13 cellular contexts compared by ENCODE assay signal in the genomic region with DNA sequence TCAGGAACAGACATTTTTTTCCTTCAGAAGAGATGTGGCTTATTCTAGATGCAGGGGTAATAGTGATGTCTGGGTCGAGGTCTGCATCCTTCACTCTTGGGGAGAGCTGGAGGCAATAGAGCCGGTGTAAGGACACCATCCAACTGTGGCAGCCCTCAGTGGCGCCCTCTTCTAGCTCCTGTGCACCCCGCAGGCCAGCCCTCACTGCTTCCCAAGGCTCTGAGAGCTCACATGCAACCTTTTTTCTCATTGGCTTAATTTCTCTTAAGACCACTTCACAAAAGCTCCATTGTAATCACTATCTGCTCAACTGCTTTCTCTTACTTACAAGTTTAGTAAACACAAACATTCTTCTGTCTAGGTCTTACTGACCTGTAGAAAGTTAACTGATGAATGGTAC. TPM values are rescaled to one million over a fixed set of nuclear protein-coding genes. Genes with fewer than 3 reads are reported as not detected.
A peak's percentile ranks its signal among the peaks of the same experiment; 100 is the strongest.
DNase-seq lines count a peak whose midpoint lies in the region; ATAC-seq and TF ChIP-seq lines count a peak whose summit lies in the region.
"Had no signal": no experiment of that assay in that cellular context is flagged by ENCODE, and none has a peak within 500 bp of the region (broad histone marks: within the 10 kb centered on the region; RNA-seq: fewer than 3 reads in every experiment).

No MANE protein-coding gene starts in this region.

- H3K27me3 ChIP-seq in mammary epithelial cell (ENCODE audit: insufficient read depth, low read length): no peaks in the 10 kb centered on the region
- H3K27me3 ChIP-seq in OCI-LY1 (ENCODE audit: insufficient read depth, low read length): no peaks in the 10 kb centered on the region
- no peaks in the 10 kb centered on the region for H3K27me3 ChIP-seq in upper lobe of right lung

- no peaks in the 10 kb centered on the region for H3K27me3 Mint-ChIP-seq in MCF 10A (ENCODE audit: insufficient read depth, unreplicated experiment)

- H3K9ac ChIP-seq in mammary epithelial cell (ENCODE audit: insufficient read depth, low read length) (no peak overlapping the region), OCI-LY1 (ENCODE audit: low read length) (no peak overlapping the region)

- H3K4me3 Mint-ChIP-seq in MCF 10A (ENCODE audit: unreplicated experiment): no peak overlapping the region
- H3K4me3 Mint-ChIP-seq: CD4-positive, CD25-positive, alpha-beta regulatory T cell had no signal

- DNase-seq in MCF 10A (ENCODE audit: unreplicated experiment) (no peak), mammary epithelial cell (no peak), epithelial cell of esophagus (ENCODE audit: low read depth) (no peak), upper lobe of right lung (no peak), AG08396 (ENCODE audit: low spot score) (no peak), AG08395 (ENCODE audit: low spot score) (no peak)
- DNase-seq: activated CD4-positive, alpha-beta T cell treated with anti-CD3 and anti-CD28 coated beads for 1 hour; NCI-H1092 treated with DMSO at 0.1 percent for 48 hours had no signal

- H3K4me2 ChIP-seq in mammary epithelial cell (ENCODE audit: insufficient read depth, low read depth, low read length) (no peak overlapping the region), OCI-LY1 (ENCODE audit: low read length) (no peak overlapping the region)

- H3K36me3 ChIP-seq in mammary epithelial cell (ENCODE audit: insufficient read depth, low read length): no peaks in the 10 kb centered on the region
- H3K36me3 ChIP-seq in OCI-LY1 (ENCODE audit: insufficient read depth, low read length): no peaks in the 10 kb centered on the region
- no peaks in the 10 kb centered on the region for H3K36me3 ChIP-seq in upper lobe of right lung

- CTCF ChIA-PET in MCF 10A (lab: Yijun Ruan, JAX) (interaction anchor here (0.5 to 2.4 kb wide), 4 partner anchors 29 to 540 kb away, joined by 3 to 9 read pairs (median 3); no protein-coding TSS in a partner anchor), mammary epithelial cell (lab: Charles Lee; ENCODE audit: low non-redundant PET) (interaction anchor here (0.6 to 0.8 kb wide), 3 partner anchors 13 to 247 kb away, joined by 3 to 5 read pairs (median 3); no protein-coding TSS in a partner anchor)

- 48% methylated on average over 4 of the region's 4 CpGs for WGBS in mammary epithelial cell (ENCODE audit: low coverage, missing lambda C conversion rate)

- H3K27ac Mint-ChIP-seq in MCF 10A (ENCODE audit: low read depth, unreplicated experiment): no peak overlapping the region
- H3K27ac Mint-ChIP-seq: CD4-positive, CD25-positive, alpha-beta regulatory T cell had no signal

- no peaks in the 10 kb centered on the region for H3K9me2 ChIP-seq in OCI-LY1 (ENCODE audit: low read depth, low read length)

- dilution Hi-C loops in mammary epithelial cell (cut with HindIII; ENCODE audit: low sequenced_read_pairs): no loop called here

- H3K79me2 ChIP-seq in mammary epithelial cell (ENCODE audit: insufficient read depth, low read length) (peaks cover 10% of the 10 kb centered on the region), OCI-LY1 (ENCODE audit: insufficient read depth, low read length) (peaks cover under 1% of the 10 kb centered on the region)

- H4K20me1 ChIP-seq in mammary epithelial cell (ENCODE audit: insufficient read depth, low read length) (no peaks in the 10 kb centered on the region), OCI-LY1 (ENCODE audit: insufficient read depth, low read length) (no peaks in the 10 kb centered on the region)

- H3K9me3 Mint-ChIP-seq in MCF 10A (ENCODE audit: unreplicated experiment): no peaks in the 10 kb centered on the region

- peak; percentile 35 for TF ChIP-seq CTCF in MCF 10A (IDR thresholded peaks at IDR 0.05; ENCODE audit: unreplicated experiment)
- peak in 1 of 2 donors; percentile 19 for TF ChIP-seq CTCF in mammary epithelial cell (conservative IDR thresholded peaks at IDR 0.05 in 1 of 2, IDR thresholded peaks at IDR 0.05 in 1 of 2; ENCODE audit: extremely low read depth in 1 of 2, insufficient read depth in 1 of 2, low read depth in 1 of 2, low read length in 2 of 2)
- TF ChIP-seq CTCF in OCI-LY1 (IDR thresholded peaks at IDR 0.05; ENCODE audit: low read length): peak; percentile 49
- TF ChIP-seq CTCF in epithelial cell of esophagus (IDR thresholded peaks at IDR 0.05; ENCODE audit: insufficient read depth, low read depth, low read length, missing control alignments): peak; percentile 9
- TF ChIP-seq CTCF in upper lobe of right lung (IDR thresholded peaks at IDR 0.05): peak; percentile 6

- BruUV-seq in MCF 10A (replicated peaks; lab: Mats Ljungman, UMichigan): no TSS peak
- no TSS peak for BruUV-seq in mammary epithelial cell (replicated peaks; lab: Mats Ljungman, UMichigan)

- ATAC-seq in upper lobe of right lung: no peak
- ATAC-seq in GM18868 (IDR thresholded peaks at IDR 0.05; ENCODE audit: unreplicated experiment): no peak
- ATAC-seq: left lobe of liver had no signal

- H3K4me3 ChIP-seq in mammary epithelial cell (replicated peaks in 1 of 3; ENCODE audit: insufficient read depth in 1 of 3, low read depth in 2 of 3, low read length in 3 of 3) (no peak overlapping the region), OCI-LY1 (ENCODE audit: low read depth, low read length, poor library complexity, severe bottlenecking) (no peak overlapping the region), epithelial cell of esophagus (ENCODE audit: low read length) (no peak overlapping the region), upper lobe of right lung (no peak overlapping the region)

- intact Hi-C loops in MCF 10A (cut with micrococcal nuclease) (no loop called here), mammary epithelial cell (cut with micrococcal nuclease) (no loop called here), upper lobe of right lung (cut with DNase I) (no loop called here)

- H3K4me1 Mint-ChIP-seq in MCF 10A (ENCODE audit: insufficient read depth, unreplicated experiment): peaks cover 11% of the 10 kb centered on the region

- H3K9me3 ChIP-seq in mammary epithelial cell (replicated peaks; ENCODE audit: insufficient read depth, low read length): no peaks in the 10 kb centered on the region
- H3K9me3 ChIP-seq in OCI-LY1 (ENCODE audit: low read length): no peaks in the 10 kb centered on the region
- no peaks in the 10 kb centered on the region for H3K9me3 ChIP-seq in upper lobe of right lung

- no peaks in the 10 kb centered on the region for H3F3A ChIP-seq in OCI-LY1 (ENCODE audit: insufficient read depth, low read length)

- POLR2A ChIA-PET in MCF 10A (lab: Yijun Ruan, JAX): interaction anchor here (0.7 to 2.1 kb wide), 2 partner anchors 8 to 41 kb away, joined by 3 to 8 read pairs; no protein-coding TSS in a partner anchor

- no peak overlapping the region for H2AFZ ChIP-seq in mammary epithelial cell (ENCODE audit: low read depth, low read length)
- no peak overlapping the region for H2AFZ ChIP-seq in OCI-LY1 (ENCODE audit: low read length)

- in situ Hi-C loops in mammary epithelial cell (cut with MboI; ENCODE audit: low sequenced_read_pairs in 2 of 2): no loop called here

- H3K4me1 ChIP-seq in mammary epithelial cell (ENCODE audit: insufficient read depth, low read length) (peaks cover 5% of the 10 kb centered on the region), OCI-LY1 (ENCODE audit: insufficient read depth, low read length, severe bottlenecking) (peaks cover 21% of the 10 kb centered on the region), upper lobe of right lung (peaks cover 24% of the 10 kb centered on the region)

- H3K27ac ChIP-seq in mammary epithelial cell (ENCODE audit: insufficient read depth, low read depth, low read length) (no peak overlapping the region), OCI-LY1 (ENCODE audit: low read depth, low read length, poor library complexity, severe bottlenecking) (no peak overlapping the region), upper lobe of right lung (no peak overlapping the region)
- H3K27ac ChIP-seq: epithelial cell of prostate had no signal

- H3K36me3 Mint-ChIP-seq in MCF 10A (ENCODE audit: insufficient read depth, unreplicated experiment): no peaks in the 10 kb centered on the region
- H3K36me3 Mint-ChIP-seq: CD4-positive, CD25-positive, alpha-beta regulatory T cell had no signal

RNA-seq across cellular contexts. Expression of gene VPS8, which starts 3.9 kb away (rescaled TPM):
- total RNA-seq in MCF 10A (2022) (33.8 and 52.2 TPM in 2 replicates), mammary epithelial cell (10 to 100 TPM; 42.1 to 68.8 TPM), upper lobe of right lung (62.9 TPM)
- 10.3 TPM for polyA plus RNA-seq in mammary epithelial cell
- 74.2 TPM for polyA minus RNA-seq in mammary epithelial cell
